Comparison of ENCODE assay signal across 8 cellular contexts in genomic region chr7:901388-902154, GRCh38. TPM values are rescaled to one million over a fixed set of nuclear protein-coding genes. Genes with fewer than 3 reads are reported as not detected.
DNase-seq lines count a peak whose midpoint lies in the region; ATAC-seq and TF ChIP-seq lines count a peak whose summit lies in the region.

No MANE protein-coding gene starts in this region.

- DNase-seq in H7 (peak; percentile 100), NCI-H82 treated with DMSO at 0.1 percent for 48 hours (lab: John Stamatoyannopoulos, UW; ENCODE audit: unreplicated experiment) (peak; percentile 92), heart left ventricle (peak; percentile 50 to 87 (median 72)), renal cortical epithelial cell (ENCODE audit: low read depth) (peak; percentile 74)
- peak; percentile 34 for DNase-seq in activated T-helper 9 cell treated with anti-CD3 and anti-CD28 coated beads, Interleukin-2, amount 50 U/mL, for 16 hours (ENCODE audit: low read depth)

- H3K27me3 ChIP-seq in H7 (ENCODE audit: control insufficient read depth, insufficient read depth, low read length) (peaks cover 7% of the 10 kb centered on the region; the same call in 1 of the 2 replicates), heart left ventricle (peaks cover 0 to 18% (median 3%) of the 10 kb centered on the region in 9 donors)

- intact Hi-C loops in heart left ventricle (cut with DNase I) = loop anchor here in 2 of 10 donors (10.0 kb wide), 3 partner anchors 53 to 273 kb away; partner anchors contain the start of gene ADAP1 (in 1 of the 2)

- TF ChIP-seq CTCF in C4-2B (conservative IDR thresholded peaks at IDR 0.05) (no peak), heart left ventricle (IDR thresholded peaks at IDR 0.05) (no peak)

- H3K4me3 ChIP-seq in H7 (ENCODE audit: insufficient read depth, low read depth, low read length) (peak overlapping the region; percentile 30), heart left ventricle (no peak overlapping the region)

- H3K36me3 ChIP-seq in H7 (replicated peaks; ENCODE audit: control insufficient read depth, insufficient read depth, low read length) (0 out of 2 replicates have a peak, but pooled peaks cover 2% of the 10 kb centered on the region), heart left ventricle (peaks cover 0 to 16% (median 6%) of the 10 kb centered on the region in 9 donors)

- no peaks in the 10 kb centered on the region for H3K9me3 ChIP-seq in heart left ventricle

- WGBS in heart left ventricle, 4 donors = 25 to 27% (median 26%) methylated on average over 19 to 24 of the region's 24 CpGs

- peak; percentile 44 to 69 (median 62) for ATAC-seq in heart left ventricle
- ATAC-seq in GM21786 (IDR thresholded peaks at IDR 0.05; ENCODE audit: unreplicated experiment) = no peak
- no peak for ATAC-seq in GM18873 (IDR thresholded peaks at IDR 0.05; ENCODE audit: low FRiP score, unreplicated experiment)

- H3K4me1 ChIP-seq in heart left ventricle = peaks cover 0 to 36% (median 14%) of the 10 kb centered on the region in 12 donors

- peak overlapping the region; percentile 31 for H3K27ac ChIP-seq in C4-2B
- no peak overlapping the region for H3K27ac ChIP-seq in heart left ventricle

- TF ChIP-seq POLR2A in heart left ventricle (IDR thresholded peaks at IDR 0.05) = no peak

RNA-seq across cellular contexts. Expression of gene GET4, which starts 25.2 kb away (rescaled TPM):
- 50.8 and 61.9 TPM in 2 replicates for total RNA-seq in H7 (2014; rRNA removed; shearing (Covaris generic))
- total RNA-seq in heart left ventricle = 10 to 100 TPM; 14.6 to 27.3 (median 18.6) TPM
- 10 to 100 TPM; 19.7 to 34.1 TPM for polyA plus RNA-seq in heart left ventricle
- 30.7 and 36.5 TPM in 2 replicates for total RNA-seq in renal cortical epithelial cell

RNA-seq across cellular contexts. Expression of gene ADAP1, which starts 52.9 kb away (rescaled TPM):
- total RNA-seq in H7 (2014; rRNA removed; shearing (Covaris generic)) = 4.9 and 5.0 TPM in 2 replicates
- total RNA-seq in heart left ventricle = 10 to 100 TPM in 6 of 9 donors, 1 to 10 TPM in 3; 7.0 to 16.5 (median 12.0) TPM
- polyA plus RNA-seq in heart left ventricle = 10 to 100 TPM in 1 of 2 donors, 1 to 10 TPM in 1; 3.1 to 14.0 TPM
- total RNA-seq in renal cortical epithelial cell = 4.8 and 22.4 TPM in 2 replicates

Comparison
In these comparisons a context has a peak if more than half of its experiments do, and no peak if none do; other contexts are left out.
1. DNase-seq: peak in every context shown above with its lines; median percentile 100 in H7; 92 in NCI-H82 treated with DMSO at 0.1 percent for 48 hours; 74 in renal cortical epithelial cell; 72 in heart left ventricle; 34 in activated T-helper 9 cell treated with anti-CD3 and anti-CD28 coated beads, Interleukin-2, amount 50 U/mL, for 16 hours.
2. ATAC-seq: peak in heart left ventricle (4 of 4); none in GM21786 (single experiment) and GM18873 (single experiment).